14 cellular contexts compared by ENCODE assay signal in the genomic region with DNA sequence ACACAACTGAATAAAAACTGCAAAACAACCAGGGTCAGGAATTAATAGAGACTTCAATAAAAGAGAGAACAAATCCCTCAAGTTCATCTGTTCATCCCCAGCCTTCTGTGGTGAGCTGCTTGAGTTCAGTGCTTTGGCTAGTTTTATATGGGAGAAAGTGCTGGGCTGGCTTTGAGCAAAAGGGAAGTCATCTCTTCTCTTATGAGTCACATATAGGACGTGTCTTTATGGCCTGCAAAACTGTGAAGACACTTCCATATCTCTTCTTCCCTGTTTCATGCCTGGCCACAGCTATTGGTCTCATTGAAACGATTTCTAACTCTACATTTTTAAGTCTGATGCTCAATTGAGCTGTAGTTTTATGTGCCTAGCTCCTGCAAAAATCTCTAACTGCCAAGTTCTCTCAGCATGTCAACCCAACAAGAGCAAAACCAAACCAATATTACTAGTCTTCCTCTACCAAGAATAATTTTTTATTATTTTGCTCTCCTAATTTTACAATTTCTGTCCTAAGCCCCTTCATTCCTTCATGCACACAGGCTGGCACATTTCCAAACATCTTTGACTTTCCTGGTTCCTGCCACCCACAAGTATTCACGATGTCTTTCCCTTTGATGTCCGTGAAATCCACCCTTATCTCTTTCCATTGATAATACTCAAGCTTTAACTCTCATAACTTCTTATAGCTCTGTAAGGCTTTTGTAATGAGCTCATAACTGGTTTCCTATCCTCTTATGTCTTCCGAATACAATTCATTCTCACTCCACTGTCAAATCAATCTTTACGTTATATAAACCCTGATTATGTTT.
DNase-seq lines count a peak whose midpoint lies in the region; ATAC-seq and TF ChIP-seq lines count a peak whose summit lies in the region.
"Had no signal": no experiment of that assay in that cellular context is flagged by ENCODE, and none has a peak within 500 bp of the region (broad histone marks: within the 10 kb centered on the region; RNA-seq: fewer than 3 reads in every experiment).

No MANE protein-coding gene starts in this region.

- peaks cover 0 to 5% (median 5%) of the 10 kb centered on the region in 3 donors for H3K4me1 Mint-ChIP-seq in CD8-positive, alpha-beta memory T cell

- no peak overlapping the region for H3K4me3 Mint-ChIP-seq in CD8-positive, alpha-beta memory T cell
- H3K4me3 Mint-ChIP-seq: natural killer cell treated with Interleukin-12 subunit alpha and Interleukin-12 subunit beta and Interleukin-15 and Interleukin-18, amount 100 ng/mL, for 72 hours had no signal

- intact Hi-C loops in lower lobe of right lung (cut with DNase I) (no loop called here), dorsolateral prefrontal cortex (cut with DNase I) (no loop called here)

- H3K27me3 ChIP-seq in lower lobe of right lung (ENCODE audit: low read depth): no peaks in the 10 kb centered on the region
- peaks cover 0 to 15% (median 0%) of the 10 kb centered on the region in 45 donors for H3K27me3 ChIP-seq in dorsolateral prefrontal cortex
- no peaks in the 10 kb centered on the region for H3K27me3 ChIP-seq in CD8-positive, alpha-beta memory T cell (ENCODE audit: insufficient read depth, low read length, poor library complexity, severe bottlenecking)

- no peak for TF ChIP-seq POLR2A in GM18505 (IDR thresholded peaks at IDR 0.05; ENCODE audit: borderline replicate concordance, extremely low read depth, insufficient read depth, insufficient read length)

- no peak overlapping the region for H3K4me3 ChIP-seq in lower lobe of right lung
- no peak overlapping the region for H3K4me3 ChIP-seq in dorsolateral prefrontal cortex
- no peak overlapping the region for H3K4me3 ChIP-seq in CD8-positive, alpha-beta memory T cell (ENCODE audit: low read length)

- peak; percentile 54 for ATAC-seq in GM18505 (IDR thresholded peaks at IDR 0.05; ENCODE audit: unreplicated experiment)
- peak; percentile 47 to 64 for ATAC-seq in lower lobe of right lung
- ATAC-seq in HG03108 (IDR thresholded peaks at IDR 0.05; ENCODE audit: unreplicated experiment): no peak
- no peak for ATAC-seq in activated naive CD4-positive, alpha-beta T cell treated with anti-CD3 and anti-CD28 coated beads, Interleukin-2, amount 50 U/mL, for 72 hours
- ATAC-seq: natural killer cell treated with Interleukin-12 subunit alpha and Interleukin-12 subunit beta and Interleukin-15 and Interleukin-18, amount 100 ng/mL, for 72 hours had no signal

- H3K4me1 ChIP-seq in lower lobe of right lung: peaks cover 16% of the 10 kb centered on the region
- H3K4me1 ChIP-seq in CD8-positive, alpha-beta memory T cell (ENCODE audit: insufficient read depth, low read length): peaks cover 18% of the 10 kb centered on the region

- peak; percentile 56 for DNase-seq in HT1080 (ENCODE audit: low read depth)
- DNase-seq in SW480 (ENCODE audit: low spot score): peak; percentile 39
- DNase-seq in lower lobe of right lung: no peak
- no peak for DNase-seq in dorsolateral prefrontal cortex
- DNase-seq in CD8-positive, alpha-beta memory T cell: no peak
- no peak for DNase-seq in activated naive CD4-positive, alpha-beta T cell treated with anti-CD3 and anti-CD28 coated beads, Interleukin-2, amount 50 U/mL, for 72 hours (ENCODE audit: low spot score in 2 of 2)
- DNase-seq: activated effector memory CD4-positive, alpha-beta T cell treated with anti-CD3 and anti-CD28 coated beads, Interleukin-2, amount 50 U/mL, for 16 hours; central memory CD4-positive, alpha-beta T cell; NCI-H2029 had no signal

- POLR2A ChIA-PET in CD8-positive, alpha-beta memory T cell (lab: Charles Lee): no interaction called here

- CTCF ChIA-PET in CD8-positive, alpha-beta memory T cell (lab: Charles Lee): no interaction called here

- no peaks in the 10 kb centered on the region for H3K36me3 Mint-ChIP-seq in CD8-positive, alpha-beta memory T cell
- H3K36me3 Mint-ChIP-seq in activated naive CD4-positive, alpha-beta T cell treated with anti-CD3 and anti-CD28 coated beads, Interleukin-2, amount 50 U/mL, for 72 hours: no peaks in the 10 kb centered on the region
- H3K36me3 Mint-ChIP-seq: natural killer cell treated with Interleukin-12 subunit alpha and Interleukin-12 subunit beta and Interleukin-15 and Interleukin-18, amount 100 ng/mL, for 72 hours had no signal

- no peaks in the 10 kb centered on the region for H3K36me3 ChIP-seq in lower lobe of right lung
- H3K36me3 ChIP-seq in CD8-positive, alpha-beta memory T cell (ENCODE audit: insufficient read depth, low read length): no peaks in the 10 kb centered on the region

- no peak overlapping the region for H3K27ac ChIP-seq in lower lobe of right lung
- H3K27ac ChIP-seq in dorsolateral prefrontal cortex: no peak overlapping the region
- H3K27ac ChIP-seq in CD8-positive, alpha-beta memory T cell (ENCODE audit: low read depth, low read length): no peak overlapping the region
- H3K27ac ChIP-seq: C4-2B, RWPE1 had no signal

- peaks cover 2 to 3% of the 10 kb centered on the region in 2 donors for H3K27me3 Mint-ChIP-seq in CD8-positive, alpha-beta memory T cell

- peaks cover 0 to 3% (median 0%) of the 10 kb centered on the region in 5 donors for H3K9me3 Mint-ChIP-seq in CD8-positive, alpha-beta memory T cell
- H3K9me3 Mint-ChIP-seq in activated naive CD4-positive, alpha-beta T cell treated with anti-CD3 and anti-CD28 coated beads, Interleukin-2, amount 50 U/mL, for 72 hours: no peaks in the 10 kb centered on the region
- H3K9me3 Mint-ChIP-seq: natural killer cell treated with Interleukin-12 subunit alpha and Interleukin-12 subunit beta and Interleukin-15 and Interleukin-18, amount 100 ng/mL, for 72 hours had no signal

- H3K9me3 ChIP-seq in lower lobe of right lung: no peaks in the 10 kb centered on the region
- H3K9me3 ChIP-seq in CD8-positive, alpha-beta memory T cell (ENCODE audit: low read length): no peaks in the 10 kb centered on the region

- H3K27ac Mint-ChIP-seq in CD8-positive, alpha-beta memory T cell: no peak overlapping the region
- H3K27ac Mint-ChIP-seq in activated naive CD4-positive, alpha-beta T cell treated with anti-CD3 and anti-CD28 coated beads, Interleukin-2, amount 50 U/mL, for 72 hours: no peak overlapping the region
- H3K27ac Mint-ChIP-seq: natural killer cell treated with Interleukin-12 subunit alpha and Interleukin-12 subunit beta and Interleukin-15 and Interleukin-18, amount 100 ng/mL, for 72 hours had no signal

- TF ChIP-seq CTCF in lower lobe of right lung (IDR thresholded peaks at IDR 0.05) (no peak), dorsolateral prefrontal cortex (IDR thresholded peaks at IDR 0.05 in 54 of 56, conservative IDR thresholded peaks at IDR 0.05 in 2 of 56; ENCODE audit: low read depth in 1 of 56, partially characterized antibody in 56 of 56) (no peak)

Comparison
In these comparisons a context has a peak if more than half of its experiments do, and no peak if none do; other contexts are left out.
1. ATAC-seq: peak in GM18505 (single experiment) and lower lobe of right lung (2 of 2); none in HG03108 (single experiment) and activated naive CD4-positive, alpha-beta T cell treated with anti-CD3 and anti-CD28 coated beads, Interleukin-2, amount 50 U/mL, for 72 hours (0 of 2).
2. DNase-seq: peak in HT1080 (single experiment) and SW480 (single experiment); none in lower lobe of right lung (single experiment), dorsolateral prefrontal cortex (0 of 10), CD8-positive, alpha-beta memory T cell (0 of 5) and activated naive CD4-positive, alpha-beta T cell treated with anti-CD3 and anti-CD28 coated beads, Interleukin-2, amount 50 U/mL, for 72 hours (0 of 2).